In genomic region chr6:53536561-53536960, GRCh38 we compare ENCODE assay signal across 22 cellular contexts.
"Had no signal": no experiment of that assay in that cellular context is flagged by ENCODE, and none has a peak within 500 bp of the region (broad histone marks: within the 10 kb centered on the region; RNA-seq: fewer than 3 reads in every experiment).

No MANE protein-coding gene starts in this region.

- ATAC-seq: activated naive CD4-positive, alpha-beta T cell treated with anti-CD3 and anti-CD28 coated beads, Interleukin-2, amount 50 U/mL, for 72 hours; activated naive CD8-positive, alpha-beta T cell treated with anti-CD3 and anti-CD28 coated beads, Interleukin-2, amount 50 U/mL, for 24 hours; activated T-cell treated with anti-CD3 and anti-CD28 coated beads, Interleukin-2, amount 50 U/mL, for 4 hours; PC-3; T-helper 17 cell had no signal

- H3K4me3 ChIP-seq: ascending aorta had no signal

- DNase-seq: activated CD4-positive, alpha-beta memory T cell treated with anti-CD3 and anti-CD28 coated beads for 36 hours; activated CD4-positive, alpha-beta T cell treated with anti-CD3 and anti-CD28 coated beads for 48 hours; activated CD4-positive, CD25-positive, alpha-beta regulatory T cell; activated CD8-positive, alpha-beta memory T cell treated with anti-CD3 and anti-CD28 coated beads for 24 hours; activated effector memory CD4-positive, alpha-beta T cell treated with anti-CD3 and anti-CD28 coated beads, Interleukin-2, amount 50 U/mL, for 16 hours; activated naive CD4-positive, alpha-beta T cell treated with Interleukin-2 at 50 U/mL for 16 hours; activated naive CD8-positive, alpha-beta T cell treated with anti-CD3 and anti-CD28 coated beads, Interleukin-2, amount 50 U/mL, for 24 hours; activated T-cell treated with anti-CD3 and anti-CD28 coated beads, Interleukin-2, amount 50 U/mL, for 4 hours; amniotic stem cell; NCI-H1105 treated with DMSO at 0.1 percent for 48 hours; NCI-H1436 treated with DMSO at 0.1 percent for 48 hours; NCI-H187; NCI-H2081; NCI-H446; NCI-H524; PC-3; SIG-M5; T-helper 17 cell; T-helper 9 cell had no signal

- H3K9me3 ChIP-seq: ascending aorta had no signal

- H3K4me1 ChIP-seq: ascending aorta had no signal

- H3K27ac ChIP-seq: ascending aorta, VCaP had no signal
